Comparison of ENCODE assay signal across 14 cellular contexts in genomic region chr2:70282439-70282838, GRCh38.
"Had no signal": no experiment of that assay in that cellular context is flagged by ENCODE, and none has a peak within 500 bp of the region (broad histone marks: within the 10 kb centered on the region; RNA-seq: fewer than 3 reads in every experiment).

No MANE protein-coding gene starts in this region.

- H3K27me3 Mint-ChIP-seq: activated naive CD8-positive, alpha-beta T cell treated with anti-CD3 and anti-CD28 coated beads, Interleukin-2, amount 10 ng/mL, durations not matched to agents 7 days and 5 days; dendritic cell treated with granulocyte-macrophage colony-stimulating factor and Interleukin-4, amounts not matched to agents 40 ng/mL and 50 ng/mL, for 4 days had no signal

- H3K27ac Mint-ChIP-seq: dendritic cell treated with granulocyte-macrophage colony-stimulating factor and Interleukin-4, amounts not matched to agents 40 ng/mL and 50 ng/mL, for 4 days had no signal

- ATAC-seq: activated CD4-positive, CD25-positive, alpha-beta regulatory T cell treated with anti-CD3 and anti-CD28 coated beads, Interleukin-2, amount 50 U/mL, for 24 hours; lower lobe of right lung; pancreas had no signal

- DNase-seq: activated CD8-positive, alpha-beta memory T cell treated with anti-CD3 and anti-CD28 coated beads, Interleukin-2, amount 50 U/mL, for 48 hours; activated naive CD8-positive, alpha-beta T cell treated with anti-CD3 and anti-CD28 coated beads, Interleukin-2, amount 10 ng/mL, durations not matched to agents 7 days and 5 days; anterior cingulate cortex; brain microvascular endothelial cell; effector memory CD4-positive, alpha-beta T cell; kidney glomerular epithelial cell; lower lobe of right lung; pancreas; sigmoid colon; stimulated activated CD4-positive, alpha-beta T cell treated with anti-CD3 and anti-CD28 coated beads, Interleukin-1b, Interleukin-23, amount 100 ng/mL, for 48 hours; T1000; thyroid gland had no signal

- H3K4me3 Mint-ChIP-seq: activated naive CD8-positive, alpha-beta T cell treated with anti-CD3 and anti-CD28 coated beads, Interleukin-2, amount 10 ng/mL, durations not matched to agents 7 days and 5 days; dendritic cell treated with granulocyte-macrophage colony-stimulating factor and Interleukin-4, amounts not matched to agents 40 ng/mL and 50 ng/mL, for 4 days had no signal

- H3K9me3 Mint-ChIP-seq: activated naive CD8-positive, alpha-beta T cell treated with anti-CD3 and anti-CD28 coated beads, Interleukin-2, amount 10 ng/mL, durations not matched to agents 7 days and 5 days; dendritic cell treated with granulocyte-macrophage colony-stimulating factor and Interleukin-4, amounts not matched to agents 40 ng/mL and 50 ng/mL, for 4 days had no signal
